In genomic region chr7:1065263-1066260, GRCh38 we compare ENCODE assay signal across 8 cellular contexts. TPM values are rescaled to one million over a fixed set of nuclear protein-coding genes. Genes with fewer than 3 reads are reported as not detected.
DNase-seq lines count a peak whose midpoint lies in the region; ATAC-seq and TF ChIP-seq lines count a peak whose summit lies in the region.

No MANE protein-coding gene starts in this region.

- peak overlapping the region; percentile 32 for H3K4me2 ChIP-seq in mammary epithelial cell (ENCODE audit: insufficient read depth, low read depth, low read length)

- no TSS peak for BruUV-seq in mammary epithelial cell (replicated peaks; lab: Mats Ljungman, UMichigan)

- TF ChIP-seq CTCF in mammary epithelial cell (conservative IDR thresholded peaks at IDR 0.05 in 1 of 2, IDR thresholded peaks at IDR 0.05 in 1 of 2; ENCODE audit: extremely low read depth in 1 of 2, insufficient read depth in 1 of 2, low read depth in 1 of 2, low read length in 2 of 2) = peak; percentile 59 to 90
- TF ChIP-seq CTCF in kidney epithelial cell (IDR thresholded peaks at IDR 0.05; ENCODE audit: insufficient read depth, low read length, poor library complexity, severe bottlenecking) = peak; percentile 89

- H3K36me3 ChIP-seq in HAP-1 (replicated peaks) (no peaks in the 10 kb centered on the region), mammary epithelial cell (ENCODE audit: insufficient read depth, low read length) (no peaks in the 10 kb centered on the region), kidney epithelial cell (ENCODE audit: control insufficient read depth, insufficient read depth, low read length) (no peaks in the 10 kb centered on the region)

- intact Hi-C loops in mammary epithelial cell (cut with micrococcal nuclease) = loop anchor here (1.0 to 5.0 kb wide), 3 partner anchors 38 to 156 kb away; no protein-coding TSS in a partner anchor

- 39% methylated on average over 31 of the region's 61 CpGs for WGBS in mammary epithelial cell (ENCODE audit: low coverage, missing lambda C conversion rate)

- CTCF ChIA-PET in mammary epithelial cell (lab: Charles Lee; ENCODE audit: low non-redundant PET) = interaction anchor here (0.6 to 1.1 kb wide), 4 partner anchors 20 to 124 kb away, joined by 3 to 8 read pairs (median 6); no protein-coding TSS in a partner anchor

- no peak overlapping the region for H3K4me3 ChIP-seq in HAP-1
- peak overlapping the region in 1 of 3 experiments; percentile 21 for H3K4me3 ChIP-seq in mammary epithelial cell (replicated peaks in 1 of 3; ENCODE audit: insufficient read depth in 1 of 3, low read depth in 2 of 3, low read length in 3 of 3)
- no peak overlapping the region for H3K4me3 ChIP-seq in kidney epithelial cell (ENCODE audit: low read depth, low read length)

- in situ Hi-C loops in HAP-1 (cut with MboI; ENCODE audit: low sequenced_read_pairs) (loop anchor here (5.0 kb wide), 1 partner anchor 73 kb away; no protein-coding TSS in a partner anchor), mammary epithelial cell (cut with MboI; ENCODE audit: low sequenced_read_pairs in 2 of 2) (loop anchor here (5.0 to 10.0 kb wide), 2 partner anchors 68 to 71 kb away; no protein-coding TSS in a partner anchor)

- no peak overlapping the region for H3K9ac ChIP-seq in mammary epithelial cell (ENCODE audit: insufficient read depth, low read length)

- no peak overlapping the region for H3K27ac ChIP-seq in mammary epithelial cell (ENCODE audit: insufficient read depth, low read depth, low read length)

- no peaks in the 10 kb centered on the region for H4K20me1 ChIP-seq in mammary epithelial cell (ENCODE audit: insufficient read depth, low read length)

- DNase-seq in Daoy (ENCODE audit: low read depth) = peak; percentile 87
- peak; percentile 37 to 89 for DNase-seq in HAP-1 (ENCODE audit: low spot score in 2 of 2)
- peak; percentile 59 for DNase-seq in NCI-H1694 treated with DMSO at 0.1 percent for 48 hours (lab: John Stamatoyannopoulos, UW)
- DNase-seq in activated CD4-positive, CD25-positive, alpha-beta regulatory T cell (lab: John Stamatoyannopoulos, UW) = peak; percentile 63 to 80 (median 78)
- DNase-seq in mammary epithelial cell = peak; percentile 44
- no peak for DNase-seq in kidney epithelial cell (ENCODE audit: low read depth)
- DNase-seq in stimulated activated CD4-positive, alpha-beta T cell treated with anti-CD3 and anti-CD28 coated beads, Interleukin-1b, Interleukin-23, amount 100 ng/mL, for 4 hours (ENCODE audit: low read depth in 2 of 2) = peak; percentile 72 to 78

- no peak overlapping the region for H2AFZ ChIP-seq in mammary epithelial cell (ENCODE audit: low read depth, low read length)

- H3K27me3 ChIP-seq in HAP-1 (ENCODE audit: low read depth) = no peaks in the 10 kb centered on the region
- H3K27me3 ChIP-seq in mammary epithelial cell (ENCODE audit: insufficient read depth, low read length) = no peaks in the 10 kb centered on the region
- peaks cover 8% of the 10 kb centered on the region for H3K27me3 ChIP-seq in kidney epithelial cell (ENCODE audit: control insufficient read depth, insufficient read depth, low read length)

- H3K4me1 ChIP-seq in HAP-1 = peaks cover 2% of the 10 kb centered on the region; the same call in 1 of the 2 replicates
- peaks cover 14% of the 10 kb centered on the region for H3K4me1 ChIP-seq in mammary epithelial cell (ENCODE audit: insufficient read depth, low read length)

- peaks cover 5% of the 10 kb centered on the region for H3K79me2 ChIP-seq in mammary epithelial cell (ENCODE audit: insufficient read depth, low read length)

- H3K9me3 ChIP-seq in HAP-1 (no peaks in the 10 kb centered on the region; the same call in 1 of the 2 replicates), mammary epithelial cell (replicated peaks; ENCODE audit: insufficient read depth, low read length) (no peaks in the 10 kb centered on the region)

- dilution Hi-C loops in mammary epithelial cell (cut with HindIII; ENCODE audit: low sequenced_read_pairs) = no loop called here

- no peak for ATAC-seq in GM19035 (IDR thresholded peaks at IDR 0.05; ENCODE audit: unreplicated experiment)

RNA-seq across cellular contexts. Expression of gene GPR146, which starts 21.2 kb away (rescaled TPM):
- 0.17 and 1.1 TPM in 2 replicates for total RNA-seq in Daoy (2014; rRNA removed; shearing (Covaris generic))
- total RNA-seq in mammary epithelial cell (under 1 TPM; 0.17 to 0.61 TPM), kidney epithelial cell (0.21 TPM in 2 replicates)
- polyA plus RNA-seq in mammary epithelial cell = 1.4 TPM
- polyA minus RNA-seq in mammary epithelial cell = not detected

RNA-seq across cellular contexts. Expression of gene GPER1, which starts 22.4 kb away (rescaled TPM):
- total RNA-seq in Daoy (2014; rRNA removed; shearing (Covaris generic)) = 0.40 and 4.5 TPM in 2 replicates
- total RNA-seq in mammary epithelial cell (under 1 TPM; 0.33 to 0.45 TPM), kidney epithelial cell (0.08 and 0.55 TPM in 2 replicates)
- polyA plus RNA-seq in mammary epithelial cell = 1.1 TPM
- 1.3 TPM for polyA minus RNA-seq in mammary epithelial cell
